21 cellular contexts compared by ENCODE assay signal in the genomic region with DNA sequence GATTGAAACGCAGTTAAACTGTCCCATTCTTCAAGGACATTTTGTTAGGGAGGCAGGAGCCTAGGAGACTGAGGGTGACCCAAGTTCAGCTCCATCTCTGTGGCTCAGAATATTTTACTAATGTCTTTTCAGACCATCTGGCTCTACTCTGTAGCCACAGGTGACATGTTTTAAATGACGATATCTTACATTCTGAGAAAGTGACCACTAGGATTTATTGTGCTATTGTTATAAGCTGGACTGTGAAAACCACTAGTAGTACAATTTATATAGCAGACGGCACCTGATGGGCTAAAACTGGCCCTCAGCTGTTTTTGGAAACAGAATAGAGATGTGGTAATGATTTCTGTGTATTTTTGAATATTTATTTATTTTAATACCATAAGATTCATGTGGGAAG. TPM values are rescaled to one million over a fixed set of nuclear protein-coding genes. Genes with fewer than 3 reads are reported as not detected.
"Had no signal": no experiment of that assay in that cellular context is flagged by ENCODE, and none has a peak within 500 bp of the region (broad histone marks: within the 10 kb centered on the region; RNA-seq: fewer than 3 reads in every experiment).

No MANE protein-coding gene starts in this region.

- H3K36me3 ChIP-seq: ascending aorta, esophagus squamous epithelium had no signal

- H3K4me3 ChIP-seq: ascending aorta, esophagus squamous epithelium had no signal

- DNase-seq: activated CD4-positive, alpha-beta memory T cell treated with anti-CD3 and anti-CD28 coated beads for 36 hours; activated CD4-positive, alpha-beta T cell treated with anti-CD3 and anti-CD28 coated beads for 36 hours; activated CD4-positive, alpha-beta T cell treated with anti-CD3 and anti-CD28 coated beads, Interleukin-2, amount 10 ng/mL, durations not matched to agents 24 days and 14 days; activated CD4-positive, CD25-positive, alpha-beta regulatory T cell; activated CD4-positive, CD25-positive, alpha-beta regulatory T cell treated with anti-CD3 and anti-CD28 coated beads, Interleukin-2, amount 50 U/mL, for 72 hours; activated CD8-positive, alpha-beta memory T cell treated with anti-CD3 and anti-CD28 coated beads, Interleukin-2, amount 10 ng/mL, durations not matched to agents 7 days and 5 days; activated CD8-positive, alpha-beta memory T cell treated with anti-CD3 and anti-CD28 coated beads, Interleukin-2, amount 50 U/mL, for 4 hours; activated CD8-positive, alpha-beta T cell treated with anti-CD3 and anti-CD28 coated beads, Interleukin-2, amount 10 ng/mL, durations not matched to agents 7 days and 5 days; activated effector memory CD4-positive, alpha-beta T cell treated with anti-CD3 and anti-CD28 coated beads, Interleukin-2, amount 50 U/mL, for 16 hours; activated naive CD4-positive, alpha-beta T cell treated with anti-CD3 and anti-CD28 coated beads for 36 hours; activated naive CD8-positive, alpha-beta T cell treated with anti-CD3 and anti-CD28 coated beads for 36 hours; activated naive CD8-positive, alpha-beta T cell treated with anti-CD3 and anti-CD28 coated beads, Interleukin-2, amount 50 U/mL, for 24 hours; activated T-cell treated with anti-CD3 and anti-CD28 coated beads, Interleukin-2, amount 50 U/mL, for 1 hour; activated T-cell treated with anti-CD3 and anti-CD28 coated beads, Interleukin-2, amount 50 U/mL, for 48 hours; cortex of kidney; effector CD8-positive, alpha-beta T cell; erythroblast; esophagus squamous epithelium; head of caudate nucleus; T-helper 2 cell had no signal

- H3K27me3 ChIP-seq: ascending aorta, esophagus squamous epithelium had no signal

- ATAC-seq: activated CD4-positive, alpha-beta T cell treated with anti-CD3 and anti-CD28 coated beads for 36 hours; activated CD8-positive, alpha-beta memory T cell treated with anti-CD3 and anti-CD28 coated beads, Interleukin-2, amount 10 ng/mL, durations not matched to agents 7 days and 5 days; activated CD8-positive, alpha-beta T cell treated with anti-CD3 and anti-CD28 coated beads, Interleukin-2, amount 10 ng/mL, durations not matched to agents 7 days and 5 days; activated naive CD8-positive, alpha-beta T cell treated with anti-CD3 and anti-CD28 coated beads, Interleukin-2, amount 50 U/mL, for 24 hours had no signal

- H3K27ac ChIP-seq: ascending aorta, esophagus squamous epithelium had no signal

- H3K9me3 ChIP-seq: ascending aorta, esophagus squamous epithelium had no signal

- H3K4me1 ChIP-seq: ascending aorta had no signal

RNA-seq across cellular contexts. Expression of a gene that starts 55.5 kb away (rescaled TPM):
- total RNA-seq: ascending aorta had no signal
